1 cellular context compared by ENCODE assay signal in genomic region chr1:33470495-33471012, GRCh38.
TF ChIP-seq lines count a peak whose summit lies in the region.

No MANE protein-coding gene starts in this region.

TF ChIP-seq in GM12878, 131 proteins besides CTCF, POLR2A, EP300 and RAD21 (continues in another document):
- no peak for TF ChIP-seq CBX5 (IDR thresholded peaks at IDR 0.05; ENCODE audit: low read depth)
- TF ChIP-seq IRF3 (IDR thresholded peaks at IDR 0.05) = no peak
- no peak for TF ChIP-seq REST (IDR thresholded peaks at IDR 0.05; ENCODE audit: low read depth, low read length)
- no peak for TF ChIP-seq ELK1 (IDR thresholded peaks at IDR 0.05; ENCODE audit: low read depth, low read length)
- TF ChIP-seq NKRF (conservative IDR thresholded peaks at IDR 0.05) = no peak
- peak; percentile 66; the same call in 1 of the 2 replicates for TF ChIP-seq YY1 (IDR thresholded peaks at IDR 0.05; ENCODE audit: low read depth, low read length)
- no peak for TF ChIP-seq ZZZ3 (IDR thresholded peaks at IDR 0.05; ENCODE audit: control insufficient read depth, insufficient read length, low read depth)
- no peak for TF ChIP-seq RAD51 (IDR thresholded peaks at IDR 0.05)
- no peak for TF ChIP-seq MTA3 (IDR thresholded peaks at IDR 0.05; ENCODE audit: borderline replicate concordance, low read length)
- no peak for TF ChIP-seq KDM1A (IDR thresholded peaks at IDR 0.05; ENCODE audit: borderline replicate concordance)
- TF ChIP-seq HDAC2 (IDR thresholded peaks at IDR 0.05) = no peak
- TF ChIP-seq PML (IDR thresholded peaks at IDR 0.05; ENCODE audit: low read length) = no peak
- TF ChIP-seq ZBTB11 (CRISPR knock-in tag; IDR thresholded peaks at IDR 0.05) = no peak
- no peak for TF ChIP-seq BRCA1 (IDR thresholded peaks at IDR 0.05; ENCODE audit: low read depth, low read length)
- TF ChIP-seq RB1 (IDR thresholded peaks at IDR 0.05; ENCODE audit: borderline replicate concordance) = 0 out of 2 replicates have a peak, but pooled peaks have one; percentile 28
- no peak for TF ChIP-seq KLF5 (IDR thresholded peaks at IDR 0.05; ENCODE audit: partially characterized antibody)
- no peak for TF ChIP-seq MEF2B (IDR thresholded peaks at IDR 0.05; ENCODE audit: partially characterized antibody, poor library complexity, severe bottlenecking)
- 0 out of 3 replicates have a peak, but pooled peaks have one; percentile 52 for TF ChIP-seq POU2F2 (IDR thresholded peaks at IDR 0.05; ENCODE audit: borderline replicate concordance, low read depth, low read length)
- 0 out of 2 replicates have a peak, but pooled peaks have one; percentile 28 for TF ChIP-seq LARP7 (IDR thresholded peaks at IDR 0.05)
- no peak for TF ChIP-seq GATAD2B (conservative IDR thresholded peaks at IDR 0.05; ENCODE audit: low read depth)
- no peak for TF ChIP-seq STAT3 (IDR thresholded peaks at IDR 0.05; ENCODE audit: low read depth, low read length)
- TF ChIP-seq USF2 (IDR thresholded peaks at IDR 0.05; ENCODE audit: borderline replicate concordance, low read depth, low read length) = no peak
- TF ChIP-seq E4F1 (IDR thresholded peaks at IDR 0.05; ENCODE audit: borderline replicate concordance, partially characterized antibody) = no peak
- TF ChIP-seq MYB (IDR thresholded peaks at IDR 0.05; ENCODE audit: borderline replicate concordance, low read depth, low read length) = no peak
- TF ChIP-seq ZNF24 (IDR thresholded peaks at IDR 0.05) = no peak
- TF ChIP-seq SRF (IDR thresholded peaks at IDR 0.05; ENCODE audit: low read depth in 2 of 2, low read length in 2 of 2) = peak in 1 of 2 experiments; percentile 59; a peak in 1 of 4 replicates
- no peak for TF ChIP-seq SUPT20H (IDR thresholded peaks at IDR 0.05; ENCODE audit: borderline replicate concordance, control insufficient read depth, low read depth, low read length)
- TF ChIP-seq EED (IDR thresholded peaks at IDR 0.05; ENCODE audit: low read depth) = no peak
- TF ChIP-seq E2F4 (IDR thresholded peaks at IDR 0.05; ENCODE audit: low read depth, low read length) = no peak
- TF ChIP-seq SMAD5 (IDR thresholded peaks at IDR 0.05; ENCODE audit: low read depth) = no peak
- no peak for TF ChIP-seq ZBED1 (IDR thresholded peaks at IDR 0.05; ENCODE audit: borderline replicate concordance)
- no peak for TF ChIP-seq GABPA (IDR thresholded peaks at IDR 0.05; ENCODE audit: low read depth)
- no peak for TF ChIP-seq FOXK2 (IDR thresholded peaks at IDR 0.05)
- TF ChIP-seq HDAC6 (IDR thresholded peaks at IDR 0.05; ENCODE audit: unreplicated experiment) = no peak
- TF ChIP-seq SMC3 (IDR thresholded peaks at IDR 0.05; ENCODE audit: borderline replicate concordance, low read length) = peak; percentile 76; the same call in 1 of the 2 replicates
- no peak for TF ChIP-seq BCL11A (IDR thresholded peaks at IDR 0.05; ENCODE audit: low read depth, low read length)
- TF ChIP-seq MEF2A (IDR thresholded peaks at IDR 0.05; ENCODE audit: insufficient read depth, low read depth, low read length) = no peak
- TF ChIP-seq SREBF1 (IDR thresholded peaks at IDR 0.05; ENCODE audit: low read length) = no peak
- TF ChIP-seq MLLT1 (IDR thresholded peaks at IDR 0.05) = no peak
- TF ChIP-seq IKZF1 (conservative IDR thresholded peaks at IDR 0.05) = no peak; the same call in 1 of the 2 replicates
- no peak for TF ChIP-seq CBX3 (IDR thresholded peaks at IDR 0.05; ENCODE audit: borderline replicate concordance, low read depth)
- TF ChIP-seq STAT1 (conservative IDR thresholded peaks at IDR 0.05) = no peak
- no peak for TF ChIP-seq DPF2 (IDR thresholded peaks at IDR 0.05)
- TF ChIP-seq ZSCAN29 (IDR thresholded peaks at IDR 0.05) = no peak
- no peak for TF ChIP-seq RCOR1 (conservative IDR thresholded peaks at IDR 0.05; ENCODE audit: low read depth, low read length)
- no peak for TF ChIP-seq PAX8 (IDR thresholded peaks at IDR 0.05)
- TF ChIP-seq CBFB (IDR thresholded peaks at IDR 0.05; ENCODE audit: low read depth) = no peak
- TF ChIP-seq SMARCA5 (IDR thresholded peaks at IDR 0.05) = peak; percentile 31; the same call in 1 of the 2 replicates
- no peak for TF ChIP-seq RELB (IDR thresholded peaks at IDR 0.05; ENCODE audit: low read depth)
